In genomic region chr16:3780570-3780969, GRCh38 we compare ENCODE assay signal across 10 cellular contexts.
DNase-seq lines count a peak whose midpoint lies in the region; ATAC-seq and TF ChIP-seq lines count a peak whose summit lies in the region.
"Had no signal": no experiment of that assay in that cellular context is flagged by ENCODE, and none has a peak within 500 bp of the region (broad histone marks: within the 10 kb centered on the region; RNA-seq: fewer than 3 reads in every experiment).

No MANE protein-coding gene starts in this region.

- no peaks in the 10 kb centered on the region for H3K4me1 Mint-ChIP-seq in CD14-positive monocyte

- WGBS in right cardiac atrium, result 45% methylated on average over 6 of the region's 6 CpGs

- peak; percentile 24 to 50 for ATAC-seq in right cardiac atrium
- no peak for ATAC-seq in left cardiac atrium
- peak; percentile 13 for ATAC-seq in upper lobe of right lung
- no peak for ATAC-seq in HG02798 (IDR thresholded peaks at IDR 0.05; ENCODE audit: poor library complexity, unreplicated experiment)

- H3K27ac ChIP-seq in right cardiac atrium (ENCODE audit: low read length), result no peak overlapping the region
- H3K27ac ChIP-seq in upper lobe of right lung, result no peak overlapping the region
- no peak overlapping the region for H3K27ac ChIP-seq in substantia nigra (ENCODE audit: low read depth, low read length, poor library complexity, severe bottlenecking)

- TF ChIP-seq POLR2A in erythroblast (IDR thresholded peaks at IDR 0.05; ENCODE audit: low read length), result no peak

- H3K27me3 ChIP-seq in right cardiac atrium (ENCODE audit: control insufficient read depth, insufficient read depth) (no peaks in the 10 kb centered on the region), upper lobe of right lung (no peaks in the 10 kb centered on the region)

- H3K9me3 ChIP-seq in right cardiac atrium (ENCODE audit: control insufficient read depth, low read length), result no peaks in the 10 kb centered on the region
- no peaks in the 10 kb centered on the region for H3K9me3 ChIP-seq in upper lobe of right lung

- H3K27ac Mint-ChIP-seq in CD14-positive monocyte, result no peak overlapping the region

- H3K9me3 Mint-ChIP-seq in CD14-positive monocyte, result no peaks in the 10 kb centered on the region

- peaks cover 0 to 4% (median 0%) of the 10 kb centered on the region in 3 donors for H3K27me3 Mint-ChIP-seq in CD14-positive monocyte (ENCODE audit: low read depth in 3 of 3)

- no peaks in the 10 kb centered on the region for H3K4me1 ChIP-seq in right cardiac atrium (ENCODE audit: control insufficient read depth, insufficient read depth, low read length)
- no peaks in the 10 kb centered on the region for H3K4me1 ChIP-seq in upper lobe of right lung

- peaks cover 84 to 96% of the 10 kb centered on the region in 2 donors for H3K36me3 Mint-ChIP-seq in CD14-positive monocyte

- H3K4me3 ChIP-seq in right cardiac atrium (ENCODE audit: low read length) (no peak overlapping the region), upper lobe of right lung (no peak overlapping the region)
- H3K4me3 ChIP-seq: lung had no signal

- DNase-seq in right cardiac atrium, result no peak
- DNase-seq in left cardiac atrium, result no peak
- DNase-seq in OCI-M1 (lab: John Stamatoyannopoulos, UW), result peak; percentile 14
- DNase-seq in erythroblast (lab: John Stamatoyannopoulos, UW), result peak; percentile 53 to 59
- no peak for DNase-seq in upper lobe of right lung
- no peak for DNase-seq in substantia nigra (lab: John Stamatoyannopoulos, UW)
- DNase-seq in CD14-positive monocyte (ENCODE audit: low spot score), result no peak
- DNase-seq: NCI-H1048 had no signal

- intact Hi-C loops in right cardiac atrium (cut with DNase I), result no loop called here
- intact Hi-C loops in left cardiac atrium (cut with DNase I), result loop anchor here in 1 of 2 donors (10.0 kb wide), 1 partner anchor 94 kb away; no protein-coding TSS in a partner anchor
- intact Hi-C loops in upper lobe of right lung (cut with DNase I), result no loop called here
- intact Hi-C loops in CD14-positive monocyte (cut with micrococcal nuclease), result no loop called here

- H3K36me3 ChIP-seq in upper lobe of right lung, result peaks cover 88% of the 10 kb centered on the region

- no peak overlapping the region for H3K4me3 Mint-ChIP-seq in CD14-positive monocyte

- TF ChIP-seq CTCF in upper lobe of right lung (IDR thresholded peaks at IDR 0.05) (no peak), CD14-positive monocyte (IDR thresholded peaks at IDR 0.05) (no peak)

Comparison
In these comparisons a context has a peak if more than half of its experiments do, and no peak if none do; other contexts are left out.
1. ATAC-seq: peak in right cardiac atrium (2 of 2) and upper lobe of right lung (single experiment); none in left cardiac atrium (0 of 2) and HG02798 (single experiment).
2. DNase-seq: peak in OCI-M1 (single experiment) and erythroblast (2 of 2); none in right cardiac atrium (0 of 3), left cardiac atrium (single experiment), upper lobe of right lung (single experiment), substantia nigra (0 of 49) and CD14-positive monocyte (single experiment).